ENCODE assay signal across 1 cellular context in genomic region chr17:50364061-50364458, GRCh38.
TF ChIP-seq lines count a peak whose summit lies in the region.

No MANE protein-coding gene starts in this region.

TF ChIP-seq in SK-N-SH treated with all-trans-retinoic acid at 6 μM for 48 hours, 23 proteins besides CTCF, POLR2A, EP300 and RAD21 (continued from another document):
- TF ChIP-seq CSRNP3 (CRISPR knock-in tag; IDR thresholded peaks at IDR 0.05) (no peak), TSHZ2 (CRISPR knock-in tag; IDR thresholded peaks at IDR 0.05) (no peak), TOX (CRISPR knock-in tag; IDR thresholded peaks at IDR 0.05; ENCODE audit: borderline replicate concordance) (no peak), TCF4 (CRISPR knock-in tag; IDR thresholded peaks at IDR 0.05; ENCODE audit: borderline replicate concordance) (no peak), POU6F1 (CRISPR knock-in tag; IDR thresholded peaks at IDR 0.05; ENCODE audit: borderline replicate concordance, low read depth) (no peak), OSR1 (CRISPR knock-in tag; IDR thresholded peaks at IDR 0.05) (no peak), GLIS3 (CRISPR knock-in tag; IDR thresholded peaks at IDR 0.05) (no peak)
